In the genomic region with DNA sequence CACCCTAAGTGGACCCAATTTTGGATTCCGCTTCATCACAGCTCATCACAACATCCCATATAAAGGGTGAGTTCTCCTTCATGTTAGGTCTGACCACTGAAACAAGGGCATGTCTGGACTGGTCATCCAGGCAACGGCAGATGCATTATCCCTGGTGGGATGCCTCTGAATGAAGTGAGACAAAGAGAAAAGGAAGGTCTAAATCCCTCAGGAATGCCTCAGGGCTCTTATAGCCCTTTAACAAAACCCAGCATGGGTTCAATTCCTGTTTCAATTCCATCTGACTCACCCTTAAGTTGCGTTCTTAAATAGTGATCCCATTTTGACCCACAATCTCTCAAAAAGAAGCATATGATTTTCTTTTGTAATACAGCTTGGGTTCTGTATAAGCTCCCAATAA, we compare ENCODE assay signal across 23 cellular contexts.
DNase-seq lines count a peak whose midpoint lies in the region; ATAC-seq and TF ChIP-seq lines count a peak whose summit lies in the region.
"Had no signal": no experiment of that assay in that cellular context is flagged by ENCODE, and none has a peak within 500 bp of the region (broad histone marks: within the 10 kb centered on the region; RNA-seq: fewer than 3 reads in every experiment).

No MANE protein-coding gene starts in this region.

- no peak overlapping the region for H2AK5ac ChIP-seq in mesenchymal stem cell (ENCODE audit: low read length, severe bottlenecking)

- H4K8ac ChIP-seq in mesenchymal stem cell (ENCODE audit: low read length), result no peak overlapping the region

- ATAC-seq in heart right ventricle, result no peak
- no peak for ATAC-seq in GM21423 (IDR thresholded peaks at IDR 0.05; ENCODE audit: unreplicated experiment)
- ATAC-seq: CD8-positive, alpha-beta T cell; effector memory CD8-positive, alpha-beta T cell; heart left ventricle; lower lobe of right lung; PC-3 had no signal

- H3K9me3 ChIP-seq in mesenchymal stem cell (ENCODE audit: control insufficient read depth, low read length) (peaks cover 26% of the 10 kb centered on the region), heart right ventricle (peaks cover 0 to 28% (median 0%) of the 10 kb centered on the region in 11 donors)
- H3K9me3 ChIP-seq: lower lobe of right lung had no signal

- no peak overlapping the region for H3K23ac ChIP-seq in mesenchymal stem cell (ENCODE audit: low read length in 2 of 2)

- H3K14ac ChIP-seq in mesenchymal stem cell (ENCODE audit: low read length in 2 of 2), result no peak overlapping the region

- H3K4me2 ChIP-seq in mesenchymal stem cell (ENCODE audit: low read length, poor library complexity, severe bottlenecking), result no peak overlapping the region

- intact Hi-C loops in heart right ventricle (cut with DNase I), result no loop called here

- no peak overlapping the region for H2BK15ac ChIP-seq in mesenchymal stem cell (ENCODE audit: low read depth, poor library complexity, severe bottlenecking)

- H3K4ac ChIP-seq in mesenchymal stem cell (ENCODE audit: low read depth in 1 of 2, low read length in 2 of 2), result no peak overlapping the region

- H4K91ac ChIP-seq in mesenchymal stem cell (ENCODE audit: low read length), result no peak overlapping the region

- H2AFZ ChIP-seq in mesenchymal stem cell (ENCODE audit: low read depth, low read length), result no peak overlapping the region
- H2AFZ ChIP-seq: parathyroid adenoma had no signal

- no peak overlapping the region for H2BK5ac ChIP-seq in mesenchymal stem cell (ENCODE audit: low read depth, low read length, poor library complexity, severe bottlenecking)

- H3K4me1 ChIP-seq in mesenchymal stem cell (ENCODE audit: control insufficient read depth, insufficient read depth, low read depth, low read length) (no peaks in the 10 kb centered on the region), heart right ventricle (no peaks in the 10 kb centered on the region)
- H3K4me1 ChIP-seq: heart left ventricle, lower lobe of right lung, parathyroid adenoma, transverse colon had no signal

- H2BK120ac ChIP-seq in mesenchymal stem cell (ENCODE audit: low read depth, low read length), result no peak overlapping the region

- H3K4me3 ChIP-seq in H7 (ENCODE audit: insufficient read depth, low read depth, low read length), result no peak overlapping the region
- no peak overlapping the region for H3K4me3 ChIP-seq in astrocyte of the spinal cord (ENCODE audit: low read depth, low read length)
- H3K4me3 ChIP-seq in mesenchymal stem cell (ENCODE audit: insufficient read depth in 1 of 2, low read depth in 1 of 2, low read length in 2 of 2), result no peak overlapping the region
- no peak overlapping the region for H3K4me3 ChIP-seq in heart right ventricle
- H3K4me3 ChIP-seq: heart left ventricle, lower lobe of right lung, transverse colon had no signal

- DNase-seq in H7 (peak; percentile 2), M059J (ENCODE audit: low read depth) (peak; percentile 32), astrocyte of the spinal cord (ENCODE audit: low read depth, low spot score) (peak; percentile 71), mesenchymal stem cell (no peak), heart right ventricle (no peak)
- DNase-seq in stimulated activated CD4-positive, alpha-beta T cell treated with anti-CD3 and anti-CD28 coated beads, Interleukin-2, amount 100 ng/mL, for 24 hours, result no peak
- DNase-seq in stimulated activated naive CD4-positive, alpha-beta T cell treated with Interleukin-2 at 50 U/mL for 16 hours (lab: John Stamatoyannopoulos, UW), result no peak
- DNase-seq: activated CD4-positive, alpha-beta T cell treated with anti-CD3 and anti-CD28 coated beads, Interleukin-2, amount 10 ng/mL, durations not matched to agents 24 days and 14 days; activated gamma-delta T cell treated with Interleukin-2 at 50 U/mL for 16 hours; amniotic stem cell; CD8-positive, alpha-beta T cell; DMS79; effector memory CD8-positive, alpha-beta T cell; heart left ventricle; Kasumi-1; lower lobe of right lung; NCI-H2171; NCI-H774; PC-3; stimulated activated CD4-positive, alpha-beta T cell treated with anti-CD3 and anti-CD28 coated beads, Interleukin-1b, Interleukin-23, amount 100 ng/mL, for 48 hours; transverse colon had no signal

- TF ChIP-seq CTCF in astrocyte of the spinal cord (IDR thresholded peaks at IDR 0.05; ENCODE audit: low read depth, low read length), result no peak
- TF ChIP-seq CTCF in heart right ventricle (IDR thresholded peaks at IDR 0.05), result no peak

- H3K18ac ChIP-seq in mesenchymal stem cell (ENCODE audit: low read depth in 1 of 2, low read length in 2 of 2), result no peak overlapping the region

- H3K79me1 ChIP-seq in mesenchymal stem cell (replicated peaks; ENCODE audit: low read length, poor library complexity, severe bottlenecking), result no peaks in the 10 kb centered on the region

- WGBS in mesenchymal stem cell, result 65% methylated on average over 2 of the region's 3 CpGs
- WGBS in heart right ventricle, 2 donors, result 74 to 79% methylated on average over 3 of the region's 3 CpGs

- no peak overlapping the region for H2BK12ac ChIP-seq in mesenchymal stem cell (ENCODE audit: low read length in 2 of 2)

- H3K9ac ChIP-seq in mesenchymal stem cell (ENCODE audit: low read length), result no peak overlapping the region
- H3K9ac ChIP-seq: parathyroid adenoma had no signal

- H3K27me3 ChIP-seq in H7 (ENCODE audit: control insufficient read depth, insufficient read depth, low read length), result no peaks in the 10 kb centered on the region
- no peaks in the 10 kb centered on the region for H3K27me3 ChIP-seq in mesenchymal stem cell (ENCODE audit: control insufficient read depth in 1 of 2, insufficient read depth in 1 of 2, low read length in 2 of 2)
- H3K27me3 ChIP-seq in heart right ventricle, result no peaks in the 10 kb centered on the region
- H3K27me3 ChIP-seq: heart left ventricle, transverse colon had no signal

- no peaks in the 10 kb centered on the region for H3K36me3 ChIP-seq in H7 (replicated peaks; ENCODE audit: control insufficient read depth, insufficient read depth, low read length)
- H3K36me3 ChIP-seq in mesenchymal stem cell (ENCODE audit: control insufficient read depth in 1 of 2, insufficient read depth in 2 of 2, low read depth in 1 of 2, low read length in 2 of 2), result no peaks in the 10 kb centered on the region
- no peaks in the 10 kb centered on the region for H3K36me3 ChIP-seq in heart right ventricle
- H3K36me3 ChIP-seq: heart left ventricle, lower lobe of right lung, transverse colon had no signal

- H3K27ac ChIP-seq in mesenchymal stem cell (ENCODE audit: low read length, poor library complexity, severe bottlenecking), result peak overlapping the region; percentile 44
- no peak overlapping the region for H3K27ac ChIP-seq in heart right ventricle
- H3K27ac ChIP-seq: heart left ventricle, lower lobe of right lung, parathyroid adenoma, transverse colon had no signal

- in situ Hi-C loops in astrocyte of the spinal cord (cut with HindIII; ENCODE audit: low sequenced_read_pairs), result no loop called here

Comparison
In these comparisons a context has a peak if more than half of its experiments do, and no peak if none do; other contexts are left out.
1. DNase-seq: peak in H7 (single experiment), M059J (single experiment) and astrocyte of the spinal cord (single experiment); none in mesenchymal stem cell (single experiment), heart right ventricle (0 of 2), stimulated activated CD4-positive, alpha-beta T cell treated with anti-CD3 and anti-CD28 coated beads, Interleukin-2, amount 100 ng/mL, for 24 hours (0 of 2) and stimulated activated naive CD4-positive, alpha-beta T cell treated with Interleukin-2 at 50 U/mL for 16 hours (single experiment).